ENCODE assay signal across 16 cellular contexts in the genomic region with DNA sequence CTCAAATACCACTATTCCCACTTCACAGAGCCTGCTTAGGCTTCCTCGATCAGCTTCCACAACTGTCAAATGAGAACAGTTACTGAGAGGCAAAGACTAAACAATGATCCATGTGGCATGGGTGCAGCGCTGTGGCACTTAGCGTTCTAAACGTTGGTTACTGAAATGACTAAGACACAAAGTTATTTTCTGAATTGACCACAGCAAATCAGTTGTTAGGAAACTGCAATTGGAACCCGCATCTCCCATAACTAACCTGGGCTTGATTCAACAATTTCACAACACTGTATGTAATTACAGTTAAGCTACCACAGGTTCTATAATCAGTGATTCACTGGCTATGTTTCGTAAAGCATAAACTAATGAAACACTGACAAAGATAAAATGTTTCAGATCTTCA. TPM values are rescaled to one million over a fixed set of nuclear protein-coding genes. Genes with fewer than 3 reads are reported as not detected.
DNase-seq lines count a peak whose midpoint lies in the region; ATAC-seq, FAIRE-seq and TF ChIP-seq lines count a peak whose summit lies in the region.
"Had no signal": no experiment of that assay in that cellular context is flagged by ENCODE, and none has a peak within 500 bp of the region (broad histone marks: within the 10 kb centered on the region; RNA-seq: fewer than 3 reads in every experiment).

No MANE protein-coding gene starts in this region.

- H3K27ac ChIP-seq in gastrocnemius medialis = peak overlapping the region in 2 of 4 donors; percentile 44 to 65

- no peaks in the 10 kb centered on the region for H3K27me3 ChIP-seq in gastrocnemius medialis

- ATAC-seq in esophagus mucosa (peak; percentile 94), gastrocnemius medialis (peak; percentile 62 to 80), GM21381 (IDR thresholded peaks at IDR 0.05; ENCODE audit: unreplicated experiment) (no peak)

- no peak for TF ChIP-seq POLR2A in gastrocnemius medialis (IDR thresholded peaks at IDR 0.05)

- intact Hi-C loops in gastrocnemius medialis (cut with DNase I; ENCODE audit: low total_unique reads) = no loop called here

- FAIRE-seq in RCC 7860 (lab: Jason Lieb, UNC) = peak; percentile 93

- H3K4me1 ChIP-seq in gastrocnemius medialis = peaks cover 0 to 2% of the 10 kb centered on the region in 2 donors

- TF ChIP-seq CTCF in gastrocnemius medialis (IDR thresholded peaks at IDR 0.05 in 4 of 5, conservative IDR thresholded peaks at IDR 0.05 in 1 of 5) = no peak

- in situ Hi-C loops in gastrocnemius medialis (cut with MboI; ENCODE audit: low sequenced_read_pairs in 4 of 4) = no loop called here

- H3K9me3 ChIP-seq in gastrocnemius medialis = no peaks in the 10 kb centered on the region

- H3K4me3 ChIP-seq in gastrocnemius medialis = no peak overlapping the region
- H3K4me3 ChIP-seq: lung had no signal

- peaks cover 0 to 25% of the 10 kb centered on the region in 2 donors for H3K36me3 ChIP-seq in gastrocnemius medialis

- DNase-seq in HCEC 1CT = peak; percentile 92
- DNase-seq in RCC 7860 (ENCODE audit: low spot score) = peak; percentile 77
- no peak for DNase-seq in gastrocnemius medialis
- DNase-seq in DMS79 treated with DMSO at 0.1 percent for 48 hours (lab: John Stamatoyannopoulos, UW) = no peak
- DNase-seq in hepatic stellate cell (ENCODE audit: low spot score) = no peak
- DNase-seq in DMS153 (lab: John Stamatoyannopoulos, UW) = no peak
- DNase-seq: activated CD8-positive, alpha-beta memory T cell treated with anti-CD3 and anti-CD28 coated beads for 24 hours; activated naive CD4-positive, alpha-beta T cell treated with Interleukin-2 at 50 U/mL for 16 hours; Caco-2; NCI-H1694; NCI-H526; nucleus accumbens; Right ventricle myocardium superior had no signal

RNA-seq across cellular contexts. Expression of gene WDR27, which starts 12.6 kb away (rescaled TPM):
- total RNA-seq in esophagus mucosa (24.4 TPM), gastrocnemius medialis (10 to 100 TPM in 1 of 4 donors, 1 to 10 TPM in 3; 2.8 to 31.6 (median 4.0) TPM)

RNA-seq across cellular contexts. Expression of gene C6orf120, which starts 12.7 kb away (rescaled TPM):
- total RNA-seq in esophagus mucosa = 11.4 TPM
- total RNA-seq in gastrocnemius medialis = 10 to 100 TPM; 23.8 to 41.4 (median 29.4) TPM

RNA-seq across cellular contexts. Expression of gene PHF10, which starts 35.1 kb away (rescaled TPM):
- total RNA-seq in esophagus mucosa = 25.4 TPM
- total RNA-seq in gastrocnemius medialis = 10 to 100 TPM; 40.1 to 58.1 (median 49.0) TPM

Comparison
In these comparisons a context has a peak if more than half of its experiments do, and no peak if none do; other contexts are left out.
1. DNase-seq: peak in HCEC 1CT (single experiment) and RCC 7860 (single experiment); none in gastrocnemius medialis (0 of 2), DMS79 treated with DMSO at 0.1 percent for 48 hours (single experiment), hepatic stellate cell (single experiment) and DMS153 (single experiment).